Comparison of ENCODE assay signal across 9 cellular contexts in the genomic region with DNA sequence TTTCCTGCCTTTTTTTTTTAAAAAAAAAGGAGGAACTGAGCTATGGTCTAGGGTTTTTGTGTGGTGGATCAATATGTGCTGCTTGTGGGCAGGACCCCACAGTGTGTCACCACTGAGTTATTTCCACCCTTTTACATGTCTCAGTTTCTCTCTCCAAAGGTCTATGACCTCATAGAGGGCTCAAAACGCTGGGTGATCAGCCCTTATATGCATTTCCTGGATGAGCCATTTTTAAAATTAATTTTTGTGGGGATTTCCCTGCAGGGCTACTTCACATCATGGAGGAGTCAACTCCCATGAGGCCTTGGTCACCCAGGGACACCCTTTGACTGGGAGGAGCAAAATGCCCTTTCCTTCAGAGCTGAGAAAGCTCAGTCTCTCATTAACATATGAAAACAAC. TPM values are rescaled to one million over a fixed set of nuclear protein-coding genes. Genes with fewer than 3 reads are reported as not detected.
DNase-seq lines count a peak whose midpoint lies in the region; ATAC-seq, FAIRE-seq and TF ChIP-seq lines count a peak whose summit lies in the region.
"Had no signal": no experiment of that assay in that cellular context is flagged by ENCODE, and none has a peak within 500 bp of the region (broad histone marks: within the 10 kb centered on the region; RNA-seq: fewer than 3 reads in every experiment).

No MANE protein-coding gene starts in this region.

- peak; percentile 76 for ATAC-seq in GM18498 (IDR thresholded peaks at IDR 0.05; ENCODE audit: unreplicated experiment)
- peak; percentile 77 for ATAC-seq in GM21367 (IDR thresholded peaks at IDR 0.05; ENCODE audit: unreplicated experiment)
- ATAC-seq in HG03354 (IDR thresholded peaks at IDR 0.05; ENCODE audit: poor library complexity, severe bottlenecking, unreplicated experiment), result peak; percentile 83

- no peak for TF ChIP-seq POLR2A in H54 (IDR thresholded peaks at IDR 0.05; ENCODE audit: low read depth, low read length)

- TF ChIP-seq CTCF in choroid plexus epithelial cell (conservative IDR thresholded peaks at IDR 0.05; ENCODE audit: low read depth, low read length), result no peak

- H3K4me3 ChIP-seq in choroid plexus epithelial cell (ENCODE audit: low read depth, low read length), result no peak overlapping the region

- peak; percentile 47 for DNase-seq in choroid plexus epithelial cell (ENCODE audit: low read depth)
- no peak for DNase-seq in NCI-H1417 (lab: John Stamatoyannopoulos, UW)
- no peak for DNase-seq in NCI-H1105 (lab: John Stamatoyannopoulos, UW)
- DNase-seq in H54 (ENCODE audit: insufficient read length, low spot score), result no peak
- no peak for DNase-seq in HT-29 (ENCODE audit: low spot score)

- FAIRE-seq in H54 (lab: Jason Lieb, UNC), result no peak
- FAIRE-seq: islet of Langerhans had no signal

RNA-seq across cellular contexts. Expression of a gene that starts 20.7 kb away (rescaled TPM):
- not detected in 2 replicates for total RNA-seq in HT-29 (2014; rRNA removed; shearing (Covaris generic))
